1 cellular context compared by ENCODE assay signal in the genomic region with DNA sequence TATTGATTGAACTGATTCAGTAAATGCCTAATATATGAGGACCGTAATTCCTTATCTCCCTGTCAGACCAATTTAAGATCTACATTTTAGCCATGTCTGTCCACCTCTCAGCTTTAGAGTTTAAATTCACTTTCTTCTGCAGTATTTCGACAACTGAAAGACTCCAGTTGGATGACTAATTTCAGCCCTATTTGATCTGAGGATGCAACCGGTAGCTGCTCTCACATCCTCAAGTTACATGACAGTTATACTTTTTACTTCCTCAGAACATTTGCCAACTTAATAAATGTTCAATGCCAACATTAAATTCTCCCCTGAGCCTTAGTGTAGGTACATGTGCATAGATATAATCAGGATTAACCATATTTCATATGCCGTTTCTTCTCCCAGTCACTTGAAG.
A peak's percentile ranks its signal among the peaks of the same experiment; 100 is the strongest.
TF ChIP-seq lines count a peak whose summit lies in the region.

No MANE protein-coding gene starts in this region.

TF ChIP-seq in GM12878, 131 proteins besides CTCF, POLR2A, EP300 and RAD21 (continued from another document):
- TF ChIP-seq, protein P1, sequence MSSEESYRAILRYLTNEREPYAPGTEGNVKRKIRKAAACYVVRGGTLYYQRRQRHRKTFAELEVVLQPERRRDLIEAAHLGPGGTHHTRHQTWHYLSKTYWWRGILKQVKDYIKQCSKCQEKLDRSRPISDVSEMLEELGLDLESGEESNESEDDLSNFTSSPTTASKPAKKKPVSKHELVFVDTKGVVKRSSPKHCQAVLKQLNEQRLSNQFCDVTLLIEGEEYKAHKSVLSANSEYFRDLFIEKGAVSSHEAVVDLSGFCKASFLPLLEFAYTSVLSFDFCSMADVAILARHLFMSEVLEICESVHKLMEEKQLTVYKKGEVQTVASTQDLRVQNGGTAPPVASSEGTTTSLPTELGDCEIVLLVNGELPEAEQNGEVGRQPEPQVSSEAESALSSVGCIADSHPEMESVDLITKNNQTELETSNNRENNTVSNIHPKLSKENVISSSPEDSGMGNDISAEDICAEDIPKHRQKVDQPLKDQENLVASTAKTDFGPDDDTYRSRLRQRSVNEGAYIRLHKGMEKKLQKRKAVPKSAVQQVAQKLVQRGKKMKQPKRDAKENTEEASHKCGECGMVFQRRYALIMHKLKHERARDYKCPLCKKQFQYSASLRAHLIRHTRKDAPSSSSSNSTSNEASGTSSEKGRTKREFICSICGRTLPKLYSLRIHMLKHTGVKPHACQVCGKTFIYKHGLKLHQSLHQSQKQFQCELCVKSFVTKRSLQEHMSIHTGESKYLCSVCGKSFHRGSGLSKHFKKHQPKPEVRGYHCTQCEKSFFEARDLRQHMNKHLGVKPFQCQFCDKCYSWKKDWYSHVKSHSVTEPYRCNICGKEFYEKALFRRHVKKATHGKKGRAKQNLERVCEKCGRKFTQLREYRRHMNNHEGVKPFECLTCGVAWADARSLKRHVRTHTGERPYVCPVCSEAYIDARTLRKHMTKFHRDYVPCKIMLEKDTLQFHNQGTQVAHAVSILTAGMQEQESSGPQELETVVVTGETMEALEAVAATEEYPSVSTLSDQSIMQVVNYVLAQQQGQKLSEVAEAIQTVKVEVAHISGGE (CRISPR knock-in tag; IDR thresholded peaks at IDR 0.05): no peak
- no peak for TF ChIP-seq PAX8 (IDR thresholded peaks at IDR 0.05)
- TF ChIP-seq, protein P2, sequence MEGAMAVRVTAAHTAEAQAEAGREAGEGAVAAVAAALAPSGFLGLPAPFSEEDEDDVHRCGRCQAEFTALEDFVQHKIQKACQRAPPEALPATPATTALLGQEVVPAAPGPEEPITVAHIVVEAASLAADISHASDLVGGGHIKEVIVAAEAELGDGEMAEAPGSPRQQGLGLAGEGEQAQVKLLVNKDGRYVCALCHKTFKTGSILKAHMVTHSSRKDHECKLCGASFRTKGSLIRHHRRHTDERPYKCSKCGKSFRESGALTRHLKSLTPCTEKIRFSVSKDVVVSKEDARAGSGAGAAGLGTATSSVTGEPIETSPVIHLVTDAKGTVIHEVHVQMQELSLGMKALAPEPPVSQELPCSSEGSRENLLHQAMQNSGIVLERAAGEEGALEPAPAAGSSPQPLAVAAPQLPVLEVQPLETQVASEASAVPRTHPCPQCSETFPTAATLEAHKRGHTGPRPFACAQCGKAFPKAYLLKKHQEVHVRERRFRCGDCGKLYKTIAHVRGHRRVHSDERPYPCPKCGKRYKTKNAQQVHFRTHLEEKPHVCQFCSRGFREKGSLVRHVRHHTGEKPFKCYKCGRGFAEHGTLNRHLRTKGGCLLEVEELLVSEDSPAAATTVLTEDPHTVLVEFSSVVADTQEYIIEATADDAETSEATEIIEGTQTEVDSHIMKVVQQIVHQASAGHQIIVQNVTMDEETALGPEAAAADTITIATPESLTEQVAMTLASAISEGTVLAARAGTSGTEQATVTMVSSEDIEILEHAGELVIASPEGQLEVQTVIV (IDR thresholded peaks at IDR 0.05; ENCODE audit: borderline replicate concordance, partially characterized antibody): no peak
- no peak for TF ChIP-seq NR2C2 (IDR thresholded peaks at IDR 0.05; ENCODE audit: borderline replicate concordance, control insufficient read depth, insufficient read length, low read depth)
- TF ChIP-seq MEF2B (IDR thresholded peaks at IDR 0.05; ENCODE audit: partially characterized antibody, poor library complexity, severe bottlenecking): no peak
- TF ChIP-seq WRNIP1 (IDR thresholded peaks at IDR 0.05; ENCODE audit: borderline replicate concordance, low read depth, low read length): no peak
- TF ChIP-seq NFXL1 (IDR thresholded peaks at IDR 0.05; ENCODE audit: borderline replicate concordance): no peak
- no peak for TF ChIP-seq YBX1 (IDR thresholded peaks at IDR 0.05)
- no peak for TF ChIP-seq HCFC1 (IDR thresholded peaks at IDR 0.05; ENCODE audit: low read length)
- no peak for TF ChIP-seq TAF1 (IDR thresholded peaks at IDR 0.05; ENCODE audit: borderline replicate concordance, low read depth, low read length)
- TF ChIP-seq, protein P3, sequence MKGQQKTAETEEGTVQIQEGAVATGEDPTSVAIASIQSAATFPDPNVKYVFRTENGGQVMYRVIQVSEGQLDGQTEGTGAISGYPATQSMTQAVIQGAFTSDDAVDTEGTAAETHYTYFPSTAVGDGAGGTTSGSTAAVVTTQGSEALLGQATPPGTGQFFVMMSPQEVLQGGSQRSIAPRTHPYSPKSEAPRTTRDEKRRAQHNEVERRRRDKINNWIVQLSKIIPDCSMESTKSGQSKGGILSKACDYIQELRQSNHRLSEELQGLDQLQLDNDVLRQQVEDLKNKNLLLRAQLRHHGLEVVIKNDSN (IDR thresholded peaks at IDR 0.05; ENCODE audit: borderline replicate concordance, extremely low read length, insufficient read depth, low read depth, low read length): no peak
- no peak for TF ChIP-seq SREBF2 (IDR thresholded peaks at IDR 0.05; ENCODE audit: low read length)
- no peak for TF ChIP-seq EGR1 (IDR thresholded peaks at IDR 0.05; ENCODE audit: borderline replicate concordance in 1 of 2, low read depth in 2 of 2, low read length in 2 of 2)
- peak; percentile 10 for TF ChIP-seq SP1 (IDR thresholded peaks at IDR 0.05; ENCODE audit: low read depth, low read length)
- TF ChIP-seq STAT3 (IDR thresholded peaks at IDR 0.05; ENCODE audit: low read depth, low read length): no peak
- peak; percentile 83 for TF ChIP-seq BCL11A (IDR thresholded peaks at IDR 0.05; ENCODE audit: low read depth, low read length)
- TF ChIP-seq, protein P4, sequence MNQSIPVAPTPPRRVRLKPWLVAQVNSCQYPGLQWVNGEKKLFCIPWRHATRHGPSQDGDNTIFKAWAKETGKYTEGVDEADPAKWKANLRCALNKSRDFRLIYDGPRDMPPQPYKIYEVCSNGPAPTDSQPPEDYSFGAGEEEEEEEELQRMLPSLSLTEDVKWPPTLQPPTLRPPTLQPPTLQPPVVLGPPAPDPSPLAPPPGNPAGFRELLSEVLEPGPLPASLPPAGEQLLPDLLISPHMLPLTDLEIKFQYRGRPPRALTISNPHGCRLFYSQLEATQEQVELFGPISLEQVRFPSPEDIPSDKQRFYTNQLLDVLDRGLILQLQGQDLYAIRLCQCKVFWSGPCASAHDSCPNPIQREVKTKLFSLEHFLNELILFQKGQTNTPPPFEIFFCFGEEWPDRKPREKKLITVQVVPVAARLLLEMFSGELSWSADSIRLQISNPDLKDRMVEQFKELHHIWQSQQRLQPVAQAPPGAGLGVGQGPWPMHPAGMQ (IDR thresholded peaks at IDR 0.05; ENCODE audit: borderline replicate concordance): no peak
- no peak for TF ChIP-seq SMC3 (IDR thresholded peaks at IDR 0.05; ENCODE audit: borderline replicate concordance, low read length)
- no peak for TF ChIP-seq KLF5 (IDR thresholded peaks at IDR 0.05; ENCODE audit: partially characterized antibody)
- peak; percentile 90 for TF ChIP-seq JUNB (IDR thresholded peaks at IDR 0.05)
- no peak for TF ChIP-seq STAT1 (conservative IDR thresholded peaks at IDR 0.05)
- TF ChIP-seq ZBED1 (IDR thresholded peaks at IDR 0.05; ENCODE audit: borderline replicate concordance): peak; percentile 69; the same call in 1 of the 2 replicates
- TF ChIP-seq, protein P5, sequence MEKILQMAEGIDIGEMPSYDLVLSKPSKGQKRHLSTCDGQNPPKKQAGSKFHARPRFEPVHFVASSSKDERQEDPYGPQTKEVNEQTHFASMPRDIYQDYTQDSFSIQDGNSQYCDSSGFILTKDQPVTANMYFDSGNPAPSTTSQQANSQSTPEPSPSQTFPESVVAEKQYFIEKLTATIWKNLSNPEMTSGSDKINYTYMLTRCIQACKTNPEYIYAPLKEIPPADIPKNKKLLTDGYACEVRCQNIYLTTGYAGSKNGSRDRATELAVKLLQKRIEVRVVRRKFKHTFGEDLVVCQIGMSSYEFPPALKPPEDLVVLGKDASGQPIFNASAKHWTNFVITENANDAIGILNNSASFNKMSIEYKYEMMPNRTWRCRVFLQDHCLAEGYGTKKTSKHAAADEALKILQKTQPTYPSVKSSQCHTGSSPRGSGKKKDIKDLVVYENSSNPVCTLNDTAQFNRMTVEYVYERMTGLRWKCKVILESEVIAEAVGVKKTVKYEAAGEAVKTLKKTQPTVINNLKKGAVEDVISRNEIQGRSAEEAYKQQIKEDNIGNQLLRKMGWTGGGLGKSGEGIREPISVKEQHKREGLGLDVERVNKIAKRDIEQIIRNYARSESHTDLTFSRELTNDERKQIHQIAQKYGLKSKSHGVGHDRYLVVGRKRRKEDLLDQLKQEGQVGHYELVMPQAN (conservative IDR thresholded peaks at IDR 0.05): no peak
- TF ChIP-seq LARP7 (IDR thresholded peaks at IDR 0.05): no peak
- TF ChIP-seq SIN3A (IDR thresholded peaks at IDR 0.05; ENCODE audit: low read depth, low read length): no peak
- peak; percentile 96 for TF ChIP-seq IRF4 (IDR thresholded peaks at IDR 0.05; ENCODE audit: low read depth, low read length)
- TF ChIP-seq, protein P6, sequence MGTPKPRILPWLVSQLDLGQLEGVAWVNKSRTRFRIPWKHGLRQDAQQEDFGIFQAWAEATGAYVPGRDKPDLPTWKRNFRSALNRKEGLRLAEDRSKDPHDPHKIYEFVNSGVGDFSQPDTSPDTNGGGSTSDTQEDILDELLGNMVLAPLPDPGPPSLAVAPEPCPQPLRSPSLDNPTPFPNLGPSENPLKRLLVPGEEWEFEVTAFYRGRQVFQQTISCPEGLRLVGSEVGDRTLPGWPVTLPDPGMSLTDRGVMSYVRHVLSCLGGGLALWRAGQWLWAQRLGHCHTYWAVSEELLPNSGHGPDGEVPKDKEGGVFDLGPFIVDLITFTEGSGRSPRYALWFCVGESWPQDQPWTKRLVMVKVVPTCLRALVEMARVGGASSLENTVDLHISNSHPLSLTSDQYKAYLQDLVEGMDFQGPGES (IDR thresholded peaks at IDR 0.05): no peak
- TF ChIP-seq, protein P7, sequence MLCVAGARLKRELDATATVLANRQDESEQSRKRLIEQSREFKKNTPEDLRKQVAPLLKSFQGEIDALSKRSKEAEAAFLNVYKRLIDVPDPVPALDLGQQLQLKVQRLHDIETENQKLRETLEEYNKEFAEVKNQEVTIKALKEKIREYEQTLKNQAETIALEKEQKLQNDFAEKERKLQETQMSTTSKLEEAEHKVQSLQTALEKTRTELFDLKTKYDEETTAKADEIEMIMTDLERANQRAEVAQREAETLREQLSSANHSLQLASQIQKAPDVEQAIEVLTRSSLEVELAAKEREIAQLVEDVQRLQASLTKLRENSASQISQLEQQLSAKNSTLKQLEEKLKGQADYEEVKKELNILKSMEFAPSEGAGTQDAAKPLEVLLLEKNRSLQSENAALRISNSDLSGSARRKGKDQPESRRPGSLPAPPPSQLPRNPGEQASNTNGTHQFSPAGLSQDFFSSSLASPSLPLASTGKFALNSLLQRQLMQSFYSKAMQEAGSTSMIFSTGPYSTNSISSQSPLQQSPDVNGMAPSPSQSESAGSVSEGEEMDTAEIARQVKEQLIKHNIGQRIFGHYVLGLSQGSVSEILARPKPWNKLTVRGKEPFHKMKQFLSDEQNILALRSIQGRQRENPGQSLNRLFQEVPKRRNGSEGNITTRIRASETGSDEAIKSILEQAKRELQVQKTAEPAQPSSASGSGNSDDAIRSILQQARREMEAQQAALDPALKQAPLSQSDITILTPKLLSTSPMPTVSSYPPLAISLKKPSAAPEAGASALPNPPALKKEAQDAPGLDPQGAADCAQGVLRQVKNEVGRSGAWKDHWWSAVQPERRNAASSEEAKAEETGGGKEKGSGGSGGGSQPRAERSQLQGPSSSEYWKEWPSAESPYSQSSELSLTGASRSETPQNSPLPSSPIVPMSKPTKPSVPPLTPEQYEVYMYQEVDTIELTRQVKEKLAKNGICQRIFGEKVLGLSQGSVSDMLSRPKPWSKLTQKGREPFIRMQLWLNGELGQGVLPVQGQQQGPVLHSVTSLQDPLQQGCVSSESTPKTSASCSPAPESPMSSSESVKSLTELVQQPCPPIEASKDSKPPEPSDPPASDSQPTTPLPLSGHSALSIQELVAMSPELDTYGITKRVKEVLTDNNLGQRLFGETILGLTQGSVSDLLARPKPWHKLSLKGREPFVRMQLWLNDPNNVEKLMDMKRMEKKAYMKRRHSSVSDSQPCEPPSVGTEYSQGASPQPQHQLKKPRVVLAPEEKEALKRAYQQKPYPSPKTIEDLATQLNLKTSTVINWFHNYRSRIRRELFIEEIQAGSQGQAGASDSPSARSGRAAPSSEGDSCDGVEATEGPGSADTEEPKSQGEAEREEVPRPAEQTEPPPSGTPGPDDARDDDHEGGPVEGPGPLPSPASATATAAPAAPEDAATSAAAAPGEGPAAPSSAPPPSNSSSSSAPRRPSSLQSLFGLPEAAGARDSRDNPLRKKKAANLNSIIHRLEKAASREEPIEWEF (IDR thresholded peaks at IDR 0.05; ENCODE audit: insufficient replicate concordance, low read depth, low read length): no peak
- TF ChIP-seq BRCA1 (IDR thresholded peaks at IDR 0.05; ENCODE audit: low read depth, low read length): no peak
- no peak for TF ChIP-seq RAD51 (IDR thresholded peaks at IDR 0.05)
- peak; percentile 67; the same call in 1 of the 2 replicates for TF ChIP-seq FOXM1 (IDR thresholded peaks at IDR 0.05; ENCODE audit: low read depth, low read length)
- TF ChIP-seq ZSCAN29 (IDR thresholded peaks at IDR 0.05): no peak
- TF ChIP-seq MTA2 (IDR thresholded peaks at IDR 0.05; ENCODE audit: low read depth): peak; percentile 33; the same call in 1 of the 2 replicates
- TF ChIP-seq, protein P8, sequence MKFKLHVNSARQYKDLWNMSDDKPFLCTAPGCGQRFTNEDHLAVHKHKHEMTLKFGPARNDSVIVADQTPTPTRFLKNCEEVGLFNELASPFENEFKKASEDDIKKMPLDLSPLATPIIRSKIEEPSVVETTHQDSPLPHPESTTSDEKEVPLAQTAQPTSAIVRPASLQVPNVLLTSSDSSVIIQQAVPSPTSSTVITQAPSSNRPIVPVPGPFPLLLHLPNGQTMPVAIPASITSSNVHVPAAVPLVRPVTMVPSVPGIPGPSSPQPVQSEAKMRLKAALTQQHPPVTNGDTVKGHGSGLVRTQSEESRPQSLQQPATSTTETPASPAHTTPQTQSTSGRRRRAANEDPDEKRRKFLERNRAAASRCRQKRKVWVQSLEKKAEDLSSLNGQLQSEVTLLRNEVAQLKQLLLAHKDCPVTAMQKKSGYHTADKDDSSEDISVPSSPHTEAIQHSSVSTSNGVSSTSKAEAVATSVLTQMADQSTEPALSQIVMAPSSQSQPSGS (IDR thresholded peaks at IDR 0.05; ENCODE audit: low read length): peak; percentile 68
- peak in 1 of 2 experiments; percentile 95; a peak in 2 of 4 replicates for TF ChIP-seq ETV6 (conservative IDR thresholded peaks at IDR 0.05 in 1 of 2, IDR thresholded peaks at IDR 0.05 in 1 of 2; ENCODE audit: borderline replicate concordance in 1 of 2, low read depth in 1 of 2)
